1 cellular context compared by ENCODE assay signal in genomic region chr3:48662753-48663488, GRCh38.
A peak's percentile ranks its signal among the peaks of the same experiment; 100 is the strongest.
TF ChIP-seq lines count a peak whose summit lies in the region.

TSS of gene CELSR3 (minus strand) at chr3:48662886. CDS start at chr3:48662634, 252 bp downstream.

TF ChIP-seq in WTC11, 78 proteins besides CTCF, POLR2A, EP300 and RAD21 (continued from another document and continues in another):
- TF ChIP-seq, protein P1, sequence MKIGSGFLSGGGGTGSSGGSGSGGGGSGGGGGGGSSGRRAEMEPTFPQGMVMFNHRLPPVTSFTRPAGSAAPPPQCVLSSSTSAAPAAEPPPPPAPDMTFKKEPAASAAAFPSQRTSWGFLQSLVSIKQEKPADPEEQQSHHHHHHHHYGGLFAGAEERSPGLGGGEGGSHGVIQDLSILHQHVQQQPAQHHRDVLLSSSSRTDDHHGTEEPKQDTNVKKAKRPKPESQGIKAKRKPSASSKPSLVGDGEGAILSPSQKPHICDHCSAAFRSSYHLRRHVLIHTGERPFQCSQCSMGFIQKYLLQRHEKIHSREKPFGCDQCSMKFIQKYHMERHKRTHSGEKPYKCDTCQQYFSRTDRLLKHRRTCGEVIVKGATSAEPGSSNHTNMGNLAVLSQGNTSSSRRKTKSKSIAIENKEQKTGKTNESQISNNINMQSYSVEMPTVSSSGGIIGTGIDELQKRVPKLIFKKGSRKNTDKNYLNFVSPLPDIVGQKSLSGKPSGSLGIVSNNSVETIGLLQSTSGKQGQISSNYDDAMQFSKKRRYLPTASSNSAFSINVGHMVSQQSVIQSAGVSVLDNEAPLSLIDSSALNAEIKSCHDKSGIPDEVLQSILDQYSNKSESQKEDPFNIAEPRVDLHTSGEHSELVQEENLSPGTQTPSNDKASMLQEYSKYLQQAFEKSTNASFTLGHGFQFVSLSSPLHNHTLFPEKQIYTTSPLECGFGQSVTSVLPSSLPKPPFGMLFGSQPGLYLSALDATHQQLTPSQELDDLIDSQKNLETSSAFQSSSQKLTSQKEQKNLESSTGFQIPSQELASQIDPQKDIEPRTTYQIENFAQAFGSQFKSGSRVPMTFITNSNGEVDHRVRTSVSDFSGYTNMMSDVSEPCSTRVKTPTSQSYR (CRISPR knock-in tag; IDR thresholded peaks at IDR 0.05) = no peak
- TF ChIP-seq, protein P2, sequence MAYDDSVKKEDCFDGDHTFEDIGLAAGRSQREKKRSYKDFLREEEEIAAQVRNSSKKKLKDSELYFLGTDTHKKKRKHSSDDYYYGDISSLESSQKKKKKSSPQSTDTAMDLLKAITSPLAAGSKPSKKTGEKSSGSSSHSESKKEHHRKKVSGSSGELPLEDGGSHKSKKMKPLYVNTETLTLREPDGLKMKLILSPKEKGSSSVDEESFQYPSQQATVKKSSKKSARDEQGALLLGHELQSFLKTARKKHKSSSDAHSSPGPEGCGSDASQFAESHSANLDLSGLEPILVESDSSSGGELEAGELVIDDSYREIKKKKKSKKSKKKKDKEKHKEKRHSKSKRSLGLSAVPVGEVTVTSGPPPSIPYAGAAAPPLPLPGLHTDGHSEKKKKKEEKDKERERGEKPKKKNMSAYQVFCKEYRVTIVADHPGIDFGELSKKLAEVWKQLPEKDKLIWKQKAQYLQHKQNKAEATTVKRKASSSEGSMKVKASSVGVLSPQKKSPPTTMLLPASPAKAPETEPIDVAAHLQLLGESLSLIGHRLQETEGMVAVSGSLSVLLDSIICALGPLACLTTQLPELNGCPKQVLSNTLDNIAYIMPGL (CRISPR knock-in tag; IDR thresholded peaks at IDR 0.05) = no peak
- no peak; the same call in 1 of the 2 replicates for TF ChIP-seq ATF2 (CRISPR knock-in tag; IDR thresholded peaks at IDR 0.05; ENCODE audit: borderline replicate concordance, low read depth)
- no peak for TF ChIP-seq FOXJ3 (CRISPR knock-in tag; IDR thresholded peaks at IDR 0.05; ENCODE audit: borderline replicate concordance)
- no peak for TF ChIP-seq ZNF423 (CRISPR knock-in tag; IDR thresholded peaks at IDR 0.05)
- TF ChIP-seq ZNF396 (CRISPR knock-in tag; IDR thresholded peaks at IDR 0.05; ENCODE audit: borderline replicate concordance) = no peak
- TF ChIP-seq ZMAT4 (CRISPR knock-in tag; IDR thresholded peaks at IDR 0.05) = no peak
- TF ChIP-seq MYBL2 (CRISPR knock-in tag; IDR thresholded peaks at IDR 0.05) = no peak
- TF ChIP-seq TCF7 (CRISPR knock-in tag; IDR thresholded peaks at IDR 0.05; ENCODE audit: low read depth) = no peak
- TF ChIP-seq NFYB (CRISPR knock-in tag; conservative IDR thresholded peaks at IDR 0.05; ENCODE audit: low read depth) = no peak
- no peak for TF ChIP-seq ATF6 (CRISPR knock-in tag; IDR thresholded peaks at IDR 0.05)
- no peak for TF ChIP-seq ZNF232 (CRISPR knock-in tag; IDR thresholded peaks at IDR 0.05)
- TF ChIP-seq SP1 (CRISPR knock-in tag; conservative IDR thresholded peaks at IDR 0.05) = no peak
- TF ChIP-seq, protein P3, sequence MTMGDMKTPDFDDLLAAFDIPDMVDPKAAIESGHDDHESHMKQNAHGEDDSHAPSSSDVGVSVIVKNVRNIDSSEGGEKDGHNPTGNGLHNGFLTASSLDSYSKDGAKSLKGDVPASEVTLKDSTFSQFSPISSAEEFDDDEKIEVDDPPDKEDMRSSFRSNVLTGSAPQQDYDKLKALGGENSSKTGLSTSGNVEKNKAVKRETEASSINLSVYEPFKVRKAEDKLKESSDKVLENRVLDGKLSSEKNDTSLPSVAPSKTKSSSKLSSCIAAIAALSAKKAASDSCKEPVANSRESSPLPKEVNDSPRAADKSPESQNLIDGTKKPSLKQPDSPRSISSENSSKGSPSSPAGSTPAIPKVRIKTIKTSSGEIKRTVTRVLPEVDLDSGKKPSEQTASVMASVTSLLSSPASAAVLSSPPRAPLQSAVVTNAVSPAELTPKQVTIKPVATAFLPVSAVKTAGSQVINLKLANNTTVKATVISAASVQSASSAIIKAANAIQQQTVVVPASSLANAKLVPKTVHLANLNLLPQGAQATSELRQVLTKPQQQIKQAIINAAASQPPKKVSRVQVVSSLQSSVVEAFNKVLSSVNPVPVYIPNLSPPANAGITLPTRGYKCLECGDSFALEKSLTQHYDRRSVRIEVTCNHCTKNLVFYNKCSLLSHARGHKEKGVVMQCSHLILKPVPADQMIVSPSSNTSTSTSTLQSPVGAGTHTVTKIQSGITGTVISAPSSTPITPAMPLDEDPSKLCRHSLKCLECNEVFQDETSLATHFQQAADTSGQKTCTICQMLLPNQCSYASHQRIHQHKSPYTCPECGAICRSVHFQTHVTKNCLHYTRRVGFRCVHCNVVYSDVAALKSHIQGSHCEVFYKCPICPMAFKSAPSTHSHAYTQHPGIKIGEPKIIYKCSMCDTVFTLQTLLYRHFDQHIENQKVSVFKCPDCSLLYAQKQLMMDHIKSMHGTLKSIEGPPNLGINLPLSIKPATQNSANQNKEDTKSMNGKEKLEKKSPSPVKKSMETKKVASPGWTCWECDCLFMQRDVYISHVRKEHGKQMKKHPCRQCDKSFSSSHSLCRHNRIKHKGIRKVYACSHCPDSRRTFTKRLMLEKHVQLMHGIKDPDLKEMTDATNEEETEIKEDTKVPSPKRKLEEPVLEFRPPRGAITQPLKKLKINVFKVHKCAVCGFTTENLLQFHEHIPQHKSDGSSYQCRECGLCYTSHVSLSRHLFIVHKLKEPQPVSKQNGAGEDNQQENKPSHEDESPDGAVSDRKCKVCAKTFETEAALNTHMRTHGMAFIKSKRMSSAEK (CRISPR knock-in tag; IDR thresholded peaks at IDR 0.05; ENCODE audit: borderline replicate concordance) = peak; percentile 28; the same call in 1 of the 2 replicates
- TF ChIP-seq FOXP4 (CRISPR knock-in tag; IDR thresholded peaks at IDR 0.05) = peak; percentile 65; the same call in 1 of the 2 replicates
- TF ChIP-seq ATF1 (CRISPR knock-in tag; IDR thresholded peaks at IDR 0.05) = no peak
- TF ChIP-seq IRF2 (CRISPR knock-in tag; IDR thresholded peaks at IDR 0.05; ENCODE audit: borderline replicate concordance, low read depth) = no peak
- no peak for TF ChIP-seq NR2C2 (CRISPR knock-in tag; IDR thresholded peaks at IDR 0.05)
- TF ChIP-seq ARID4B (CRISPR knock-in tag; IDR thresholded peaks at IDR 0.05; ENCODE audit: borderline replicate concordance) = peak; percentile 4
- no peak for TF ChIP-seq MLX (CRISPR knock-in tag; IDR thresholded peaks at IDR 0.05)
- TF ChIP-seq, protein P4, sequence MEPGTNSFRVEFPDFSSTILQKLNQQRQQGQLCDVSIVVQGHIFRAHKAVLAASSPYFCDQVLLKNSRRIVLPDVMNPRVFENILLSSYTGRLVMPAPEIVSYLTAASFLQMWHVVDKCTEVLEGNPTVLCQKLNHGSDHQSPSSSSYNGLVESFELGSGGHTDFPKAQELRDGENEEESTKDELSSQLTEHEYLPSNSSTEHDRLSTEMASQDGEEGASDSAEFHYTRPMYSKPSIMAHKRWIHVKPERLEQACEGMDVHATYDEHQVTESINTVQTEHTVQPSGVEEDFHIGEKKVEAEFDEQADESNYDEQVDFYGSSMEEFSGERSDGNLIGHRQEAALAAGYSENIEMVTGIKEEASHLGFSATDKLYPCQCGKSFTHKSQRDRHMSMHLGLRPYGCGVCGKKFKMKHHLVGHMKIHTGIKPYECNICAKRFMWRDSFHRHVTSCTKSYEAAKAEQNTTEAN (CRISPR knock-in tag; IDR thresholded peaks at IDR 0.05) = no peak
- no peak for TF ChIP-seq TEAD1 (CRISPR knock-in tag; IDR thresholded peaks at IDR 0.05)
- peak; percentile 54; the same call in 1 of the 2 replicates for TF ChIP-seq ETV6 (CRISPR knock-in tag; IDR thresholded peaks at IDR 0.05)
- no peak for TF ChIP-seq IRF1 (CRISPR knock-in tag; IDR thresholded peaks at IDR 0.05)
- no peak for TF ChIP-seq MXD4 (CRISPR knock-in tag; IDR thresholded peaks at IDR 0.05; ENCODE audit: borderline replicate concordance)
- no peak for TF ChIP-seq TP53 (CRISPR knock-in tag; IDR thresholded peaks at IDR 0.05)
- no peak for TF ChIP-seq ZNF317 (CRISPR knock-in tag; IDR thresholded peaks at IDR 0.05; ENCODE audit: borderline replicate concordance, low read depth)
- peak; percentile 69; the same call in 1 of the 2 replicates for TF ChIP-seq ZNF671 (CRISPR knock-in tag; IDR thresholded peaks at IDR 0.05)
- TF ChIP-seq ZNF263 (CRISPR knock-in tag; IDR thresholded peaks at IDR 0.05; ENCODE audit: low read depth) = no peak
- TF ChIP-seq CBFB (CRISPR knock-in tag; IDR thresholded peaks at IDR 0.05; ENCODE audit: low read depth) = 0 out of 2 replicates have a peak, but pooled peaks have one; percentile 54
